In genomic region chr5:176416965-176417364, GRCh38 we compare ENCODE assay signal across 1 cellular context.
TF ChIP-seq lines count a peak whose summit lies in the region.

No MANE protein-coding gene starts in this region.

TF ChIP-seq in K562, 482 proteins besides CTCF, POLR2A, EP300 and RAD21:
- no peak for TF ChIP-seq BCOR (IDR thresholded peaks at IDR 0.05)
- TF ChIP-seq, protein P1, sequence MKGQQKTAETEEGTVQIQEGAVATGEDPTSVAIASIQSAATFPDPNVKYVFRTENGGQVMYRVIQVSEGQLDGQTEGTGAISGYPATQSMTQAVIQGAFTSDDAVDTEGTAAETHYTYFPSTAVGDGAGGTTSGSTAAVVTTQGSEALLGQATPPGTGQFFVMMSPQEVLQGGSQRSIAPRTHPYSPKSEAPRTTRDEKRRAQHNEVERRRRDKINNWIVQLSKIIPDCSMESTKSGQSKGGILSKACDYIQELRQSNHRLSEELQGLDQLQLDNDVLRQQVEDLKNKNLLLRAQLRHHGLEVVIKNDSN (CRISPR knock-in tag; IDR thresholded peaks at IDR 0.05): peak; percentile 41; the same call in 1 of the 2 replicates
- TF ChIP-seq, protein P2, sequence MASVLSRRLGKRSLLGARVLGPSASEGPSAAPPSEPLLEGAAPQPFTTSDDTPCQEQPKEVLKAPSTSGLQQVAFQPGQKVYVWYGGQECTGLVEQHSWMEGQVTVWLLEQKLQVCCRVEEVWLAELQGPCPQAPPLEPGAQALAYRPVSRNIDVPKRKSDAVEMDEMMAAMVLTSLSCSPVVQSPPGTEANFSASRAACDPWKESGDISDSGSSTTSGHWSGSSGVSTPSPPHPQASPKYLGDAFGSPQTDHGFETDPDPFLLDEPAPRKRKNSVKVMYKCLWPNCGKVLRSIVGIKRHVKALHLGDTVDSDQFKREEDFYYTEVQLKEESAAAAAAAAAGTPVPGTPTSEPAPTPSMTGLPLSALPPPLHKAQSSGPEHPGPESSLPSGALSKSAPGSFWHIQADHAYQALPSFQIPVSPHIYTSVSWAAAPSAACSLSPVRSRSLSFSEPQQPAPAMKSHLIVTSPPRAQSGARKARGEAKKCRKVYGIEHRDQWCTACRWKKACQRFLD (CRISPR knock-in tag; IDR thresholded peaks at IDR 0.05): no peak
